Comparison of ENCODE assay signal across 3 cellular contexts in genomic region chr16:54438469-54438868, GRCh38.
"Had no signal": no experiment of that assay in that cellular context is flagged by ENCODE, and none has a peak within 500 bp of the region (broad histone marks: within the 10 kb centered on the region; RNA-seq: fewer than 3 reads in every experiment).

No MANE protein-coding gene starts in this region.

- H3K4me3 ChIP-seq: GM12878 had no signal

- DNase-seq: GDM1, GF-D8 had no signal

- ATAC-seq: GM12878 had no signal
